Comparison of ENCODE assay signal across 20 cellular contexts in genomic region chr1:58238846-58239245, GRCh38.
"Had no signal": no experiment of that assay in that cellular context is flagged by ENCODE, and none has a peak within 500 bp of the region (broad histone marks: within the 10 kb centered on the region; RNA-seq: fewer than 3 reads in every experiment).

No MANE protein-coding gene starts in this region.

- ATAC-seq: T-cell had no signal

- FAIRE-seq: HTR-8/SVneo, RCC 7860 had no signal

- H3K36me3 ChIP-seq: SJSA1 had no signal

- H3K4me1 ChIP-seq: SJSA1 had no signal

- H3K4me3 ChIP-seq: SJSA1 had no signal

- H3K4me2 ChIP-seq: SK-N-SH had no signal

- H3K27ac ChIP-seq: HL-60, SJSA1 had no signal

- DNase-seq: KBM-7, MV-4-11, NCI-H1048, NCI-H1105, NCI-H1436 treated with DMSO at 0.1 percent for 48 hours, NCI-H1694, NCI-H2171 treated with DMSO at 0.1 percent for 48 hours, NCI-H446 treated with DMSO at 0.1 percent for 48 hours, NCI-H510A treated with DMSO at 0.1 percent for 48 hours, NCI-H526, Right ventricle myocardium superior, RPMI8226, SIG-M5, SK-N-SH, SW 1271, T-cell had no signal

- H3K9ac ChIP-seq: SK-N-SH had no signal

- H3K9me3 ChIP-seq: SJSA1, SK-N-SH had no signal
